In the genomic region with DNA sequence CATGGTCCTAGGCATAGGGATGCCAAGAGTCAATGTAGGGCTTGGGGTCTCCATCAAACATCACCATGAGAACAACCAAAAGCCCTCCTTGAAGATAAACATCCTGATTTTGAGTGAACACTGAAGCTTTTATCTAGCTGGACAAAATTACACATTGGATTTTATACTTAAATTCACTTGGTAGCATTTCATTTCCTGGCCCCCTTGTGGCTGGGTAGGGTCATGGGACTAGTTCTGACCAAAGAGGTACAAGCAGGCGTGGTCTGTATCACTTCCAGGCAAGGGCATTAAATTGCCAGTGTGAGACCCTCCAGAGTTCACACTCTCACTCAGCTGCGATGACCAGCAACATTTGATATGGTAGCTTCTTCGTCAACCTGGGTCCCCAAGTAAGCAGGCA, we compare ENCODE assay signal across 9 cellular contexts.
DNase-seq lines count a peak whose midpoint lies in the region; ATAC-seq, FAIRE-seq and TF ChIP-seq lines count a peak whose summit lies in the region.
"Had no signal": no experiment of that assay in that cellular context is flagged by ENCODE, and none has a peak within 500 bp of the region (broad histone marks: within the 10 kb centered on the region; RNA-seq: fewer than 3 reads in every experiment).

No MANE protein-coding gene starts in this region.

- H3K9me3 ChIP-seq in DND-41 (ENCODE audit: insufficient read depth, low read length, severe bottlenecking) (no peaks in the 10 kb centered on the region), HCT116 (ENCODE audit: control insufficient read depth in 1 of 2, insufficient read depth in 1 of 2, low read depth in 1 of 2, low read length in 2 of 2) (no peaks in the 10 kb centered on the region), SJCRH30 (replicated peaks) (no peaks in the 10 kb centered on the region), kidney (ENCODE audit: control insufficient read depth in 1 of 2, low read length in 2 of 2) (no peaks in the 10 kb centered on the region), T-helper 17 cell (ENCODE audit: control insufficient read depth, low read length, poor library complexity, severe bottlenecking) (no peaks in the 10 kb centered on the region)

- BruUV-seq in HCT116 (replicated peaks; lab: Mats Ljungman, UMichigan), result no TSS peak

- no peak overlapping the region for H3K4me3 Mint-ChIP-seq in activated naive CD4-positive, alpha-beta T cell treated with anti-CD3 and anti-CD28 coated beads for 36 hours
- H3K4me3 Mint-ChIP-seq in T-helper 17 cell, result no peak overlapping the region
- H3K4me3 Mint-ChIP-seq: stimulated activated naive CD8-positive, alpha-beta T cell treated with anti-CD3 and anti-CD28 coated beads, Interleukin-15, Interleukin-2, amounts not matched to agents 100 ng/mL and 50 ng/mL, for 24 hours had no signal

- TF ChIP-seq POLR2A in HCT116 (IDR thresholded peaks at IDR 0.05; ENCODE audit: borderline replicate concordance, extremely low read depth, insufficient read depth, insufficient read length), result no peak

- H3K4me1 ChIP-seq in DND-41 (ENCODE audit: insufficient read depth, low read length) (no peaks in the 10 kb centered on the region), HCT116 (ENCODE audit: control insufficient read depth in 1 of 2, insufficient read depth in 2 of 2, low read length in 2 of 2) (peaks cover 0 to 20% of the 10 kb centered on the region in 2 experiments; a peak in 2 of 4 replicates), SJCRH30 (no peaks in the 10 kb centered on the region), kidney (ENCODE audit: control insufficient read depth in 1 of 2, insufficient read depth in 1 of 2, low read depth in 1 of 2, low read length in 2 of 2) (no peaks in the 10 kb centered on the region)

- H3K79me2 ChIP-seq in DND-41 (ENCODE audit: insufficient read depth, low read length) (no peaks in the 10 kb centered on the region), HCT116 (ENCODE audit: insufficient read depth, low read length) (no peaks in the 10 kb centered on the region)

- no peak overlapping the region for H3K27ac Mint-ChIP-seq in activated naive CD4-positive, alpha-beta T cell treated with anti-CD3 and anti-CD28 coated beads for 36 hours
- H3K27ac Mint-ChIP-seq in T-helper 17 cell, result no peak overlapping the region
- H3K27ac Mint-ChIP-seq: stimulated activated naive CD8-positive, alpha-beta T cell treated with anti-CD3 and anti-CD28 coated beads, Interleukin-15, Interleukin-2, amounts not matched to agents 100 ng/mL and 50 ng/mL, for 24 hours had no signal

- H3K36me3 ChIP-seq in DND-41 (ENCODE audit: insufficient read depth, low read length), result no peaks in the 10 kb centered on the region
- H3K36me3 ChIP-seq in HCT116 (ENCODE audit: control insufficient read depth in 1 of 2, insufficient read depth in 2 of 2, low read length in 2 of 2), result no peaks in the 10 kb centered on the region
- no peaks in the 10 kb centered on the region for H3K36me3 ChIP-seq in SJCRH30
- H3K36me3 ChIP-seq in kidney (ENCODE audit: control insufficient read depth in 1 of 2, insufficient read depth in 2 of 2, low read length in 2 of 2), result no peaks in the 10 kb centered on the region

- H3K4me1 Mint-ChIP-seq in activated naive CD4-positive, alpha-beta T cell treated with anti-CD3 and anti-CD28 coated beads for 36 hours (ENCODE audit: low read depth), result no peaks in the 10 kb centered on the region
- H3K4me1 Mint-ChIP-seq in T-helper 17 cell, result no peaks in the 10 kb centered on the region

- intact Hi-C loops in HCT116 (cut with micrococcal nuclease), result no loop called here
- intact Hi-C loops in kidney (cut with DNase I), result no loop called here
- intact Hi-C loops in activated naive CD4-positive, alpha-beta T cell treated with anti-CD3 and anti-CD28 coated beads for 36 hours (cut with micrococcal nuclease), result no loop called here

- H3K9ac ChIP-seq in DND-41 (ENCODE audit: low read depth, low read length) (no peak overlapping the region), HCT116 (ENCODE audit: low read length) (no peak overlapping the region), kidney (ENCODE audit: low read length in 2 of 2) (no peak overlapping the region)

- no peak overlapping the region for H2AFZ ChIP-seq in DND-41 (ENCODE audit: low read depth, low read length)
- H2AFZ ChIP-seq in HCT116 (ENCODE audit: low read depth, low read length, poor library complexity, severe bottlenecking), result peak overlapping the region; percentile 24

- H3K4me3 ChIP-seq in DND-41 (ENCODE audit: low read depth in 1 of 2, low read length in 2 of 2), result no peak overlapping the region
- no peak overlapping the region for H3K4me3 ChIP-seq in HCT116 (replicated peaks in 1 of 2; ENCODE audit: low read depth in 1 of 2, low read length in 2 of 2)
- H3K4me3 ChIP-seq in SJCRH30, result no peak overlapping the region
- no peak overlapping the region for H3K4me3 ChIP-seq in kidney (ENCODE audit: low read length in 2 of 2)

- no peaks in the 10 kb centered on the region for H3K27me3 Mint-ChIP-seq in activated naive CD4-positive, alpha-beta T cell treated with anti-CD3 and anti-CD28 coated beads for 36 hours (ENCODE audit: low read depth)
- H3K27me3 Mint-ChIP-seq in T-helper 17 cell, result no peaks in the 10 kb centered on the region
- H3K27me3 Mint-ChIP-seq: stimulated activated naive CD8-positive, alpha-beta T cell treated with anti-CD3 and anti-CD28 coated beads, Interleukin-15, Interleukin-2, amounts not matched to agents 100 ng/mL and 50 ng/mL, for 24 hours had no signal

- no peaks in the 10 kb centered on the region for H4K20me1 ChIP-seq in DND-41 (ENCODE audit: insufficient read depth, low read length)
- no peaks in the 10 kb centered on the region for H4K20me1 ChIP-seq in HCT116 (ENCODE audit: insufficient read depth)

- POLR2A ChIA-PET in HCT116 (lab: Charles Lee), result no interaction called here

- H3K4me2 ChIP-seq in DND-41 (ENCODE audit: insufficient read depth, low read length) (no peak overlapping the region), HCT116 (ENCODE audit: low read length) (no peak overlapping the region; the same call in 1 of the 2 replicates)

- H3K9me2 ChIP-seq in HCT116 (ENCODE audit: insufficient read depth), result no peaks in the 10 kb centered on the region

- no peaks in the 10 kb centered on the region for H3K27me3 ChIP-seq in DND-41 (ENCODE audit: insufficient read depth, low read length, poor library complexity)
- H3K27me3 ChIP-seq in HCT116 (ENCODE audit: insufficient read depth, low read length), result no peaks in the 10 kb centered on the region
- no peaks in the 10 kb centered on the region for H3K27me3 ChIP-seq in SJCRH30

- FAIRE-seq in kidney (lab: Jason Lieb, UNC), result no peak

- CTCF ChIA-PET in HCT116 (lab: Charles Lee), result interaction anchor here (0.8 to 1.3 kb wide), 3 partner anchors 13 to 1113 kb away, joined by 3 to 4 read pairs (median 3); no protein-coding TSS in a partner anchor
- CTCF ChIA-PET in activated naive CD4-positive, alpha-beta T cell treated with anti-CD3 and anti-CD28 coated beads for 36 hours (lab: Charles Lee), result interaction anchor here (0.6 kb wide), 1 partner anchor 27 kb away, joined by 4 read pairs; no protein-coding TSS in a partner anchor

- no peaks in the 10 kb centered on the region for H3K36me3 Mint-ChIP-seq in activated naive CD4-positive, alpha-beta T cell treated with anti-CD3 and anti-CD28 coated beads for 36 hours (ENCODE audit: low read depth)
- H3K36me3 Mint-ChIP-seq in T-helper 17 cell (ENCODE audit: low read depth), result no peaks in the 10 kb centered on the region

- ATAC-seq in DND-41 (ENCODE audit: insufficient read depth, low read depth) (no peak), HCT116 (peak; percentile 85), T-helper 17 cell (no peak)

- peaks cover 7% of the 10 kb centered on the region for H3K9me3 Mint-ChIP-seq in activated naive CD4-positive, alpha-beta T cell treated with anti-CD3 and anti-CD28 coated beads for 36 hours

- peak; percentile 27 for TF ChIP-seq RAD21 in HCT116 (IDR thresholded peaks at IDR 0.05; ENCODE audit: low read depth)

- RAD21 ChIA-PET in HCT116 (lab: Charles Lee; ENCODE audit: low non-redundant PET in 1 of 2, low total read pairs in 2 of 2, uncharacterized antibody in 2 of 2, unreplicated experiment in 2 of 2), result interaction anchor here in 1 of 2 experiments (0.8 kb wide), 1 partner anchor 119 kb away, joined by 3 read pairs; no protein-coding TSS in a partner anchor

- DNase-seq in DND-41, result peak; percentile 4
- DNase-seq in HCT116 (ENCODE audit: low read depth, low spot score), result no peak
- peak; percentile 27 to 40 for DNase-seq in SJCRH30
- no peak for DNase-seq in kidney
- no peak for DNase-seq in SKM-1 treated with dmso at 0.1 percent for 144 hours (lab: John Stamatoyannopoulos, UW; ENCODE audit: unreplicated experiment)
- no peak for DNase-seq in activated naive CD4-positive, alpha-beta T cell treated with anti-CD3 and anti-CD28 coated beads for 36 hours
- DNase-seq in T-helper 17 cell, result no peak
- no peak for DNase-seq in hippocampal formation (lab: John Stamatoyannopoulos, UW)

- H3K27ac ChIP-seq in DND-41 (ENCODE audit: low read length), result no peak overlapping the region
- no peak overlapping the region for H3K27ac ChIP-seq in HCT116 (ENCODE audit: low read depth, low read length)
- no peak overlapping the region for H3K27ac ChIP-seq in SJCRH30
- no peak overlapping the region for H3K27ac ChIP-seq in kidney (ENCODE audit: low read depth in 2 of 2, low read length in 2 of 2)

- TF ChIP-seq CTCF in DND-41 (IDR thresholded peaks at IDR 0.05; ENCODE audit: borderline replicate concordance, extremely low read depth, low read length, poor library complexity, severe bottlenecking), result peak; percentile 47
- TF ChIP-seq CTCF in HCT116 (IDR thresholded peaks at IDR 0.05 in 2 of 3, conservative IDR thresholded peaks at IDR 0.05 in 1 of 3; ENCODE audit: borderline replicate concordance in 1 of 3, insufficient read depth in 1 of 3, low read depth in 2 of 3, low read length in 2 of 3), result peak in 2 of 3 experiments; percentile 57 to 62; a peak in 4 of 6 replicates
- TF ChIP-seq CTCF in kidney (IDR thresholded peaks at IDR 0.05; ENCODE audit: borderline replicate concordance, extremely low read depth, insufficient read depth), result peak; percentile 15

TF ChIP-seq in HCT116, 20 proteins besides CTCF, POLR2A, EP300 and RAD21:
- TF ChIP-seq CEBPB (IDR thresholded peaks at IDR 0.05; ENCODE audit: low read depth) (no peak), SIN3A (IDR thresholded peaks at IDR 0.05; ENCODE audit: low read depth) (no peak), ZFX (IDR thresholded peaks at IDR 0.05) (no peak), CBX3 (IDR thresholded peaks at IDR 0.05; ENCODE audit: low read depth) (no peak), ELF1 (IDR thresholded peaks at IDR 0.05; ENCODE audit: borderline replicate concordance, low read depth) (no peak), JUND (IDR thresholded peaks at IDR 0.05) (no peak), EZH2 (IDR thresholded peaks at IDR 0.05) (no peak), EZH2phosphoT487 (IDR thresholded peaks at IDR 0.05; ENCODE audit: borderline replicate concordance) (no peak)

Comparison
In these comparisons a context has a peak if more than half of its experiments do, and no peak if none do; other contexts are left out.
1. DNase-seq: peak in DND-41 (single experiment) and SJCRH30 (2 of 2); none in HCT116 (single experiment), kidney (single experiment), SKM-1 treated with dmso at 0.1 percent for 144 hours (single experiment), activated naive CD4-positive, alpha-beta T cell treated with anti-CD3 and anti-CD28 coated beads for 36 hours (single experiment), T-helper 17 cell (0 of 3) and hippocampal formation (0 of 2).
2. Peak in every context shown above with its lines, with median percentiles within 50 percentile points of each other: CTCF ChIP-seq.